In the genomic region with DNA sequence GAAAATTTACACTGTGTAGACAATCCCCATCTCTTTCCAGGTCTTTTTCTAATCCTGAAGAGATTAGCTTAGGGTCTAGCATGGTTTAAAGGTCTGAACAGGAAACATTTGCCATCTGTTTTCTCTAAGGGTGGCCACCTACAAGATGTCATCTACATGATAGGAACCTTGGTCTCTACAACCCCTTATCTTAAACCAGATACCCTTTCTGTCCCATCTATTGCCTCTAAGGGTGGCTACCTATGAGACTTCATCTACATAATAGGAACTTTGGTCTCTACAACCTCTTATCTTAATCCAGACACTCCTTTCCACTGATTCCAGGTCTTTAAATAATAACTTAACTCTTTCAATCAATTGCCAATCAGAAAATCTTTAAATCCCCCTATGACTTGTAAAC, we compare ENCODE assay signal across 28 cellular contexts.
"Had no signal": no experiment of that assay in that cellular context is flagged by ENCODE, and none has a peak within 500 bp of the region (broad histone marks: within the 10 kb centered on the region; RNA-seq: fewer than 3 reads in every experiment).

No MANE protein-coding gene starts in this region.

- H3K4me3 ChIP-seq: neural progenitor cell, ovary, psoas muscle, right lobe of liver, sigmoid colon, smooth muscle cell, spleen, suprapubic skin, testis, tibial artery, transverse colon, upper lobe of right lung, uterus had no signal

- H3K4me2 ChIP-seq: neural progenitor cell, smooth muscle cell had no signal

- H3K27me3 ChIP-seq: neural progenitor cell, ovary, right lobe of liver, sigmoid colon, spleen, suprapubic skin, testis, tibial artery, transverse colon, upper lobe of right lung, uterus had no signal

- H2AFZ ChIP-seq: neural progenitor cell, parathyroid adenoma had no signal

- DNase-seq: natural killer cell; occipital lobe; ovary; posterior cingulate gyrus; psoas muscle; right cardiac atrium; right lobe of liver; sigmoid colon; spleen; stimulated activated CD4-positive, alpha-beta T cell treated with anti-CD3 and anti-CD28 coated beads, Interleukin-12 subunit alpha, Interleukin-12 subunit beta, amount 100 ng/mL, for 4 hours; stimulated activated CD4-positive, alpha-beta T cell treated with anti-CD3 and anti-CD28 coated beads, Interleukin-1b, Interleukin-23, amount 100 ng/mL, for 48 hours; stimulated activated CD4-positive, alpha-beta T cell treated with anti-CD3 and anti-CD28 coated beads, Interleukin-4, amount 100 ng/mL, for 1 hour; stimulated activated CD4-positive, alpha-beta T cell treated with anti-CD3 and anti-CD28 coated beads, Interleukin-4, amount 100 ng/mL, for 4 hours; stimulated activated CD8-positive, alpha-beta memory T cell treated with anti-CD3 and anti-CD28 coated beads, Interleukin-4, amount 100 ng/mL, for 48 hours; stimulated activated naive CD4-positive, alpha-beta T cell; stimulated activated naive CD8-positive, alpha-beta T cell treated with anti-CD3 and anti-CD28 coated beads, Interleukin-15, amount 100 ng/mL, for 72 hours; stimulated activated naive CD8-positive, alpha-beta T cell treated with anti-CD3 and anti-CD28 coated beads, Interleukin-15, Interleukin-2, amounts not matched to agents 100 U/mL and 50 U/mL, for 24 hours; substantia nigra; testis; tibial artery; transverse colon; upper lobe of right lung; uterus had no signal

- H3K79me2 ChIP-seq: parathyroid adenoma had no signal

- ATAC-seq: natural killer cell; psoas muscle; right cardiac atrium; right lobe of liver; stimulated activated memory B cell treated with anti-CD40 and anti-IgM and Interleukin-4, amounts not matched to agents 10 μg/mL and 1 μg/mL and 100 μg/mL, for 72 hours; stimulated activated naive CD8-positive, alpha-beta T cell treated with anti-CD3 and anti-CD28 coated beads, Interleukin-15, amount 100 ng/mL, for 72 hours; stimulated activated naive CD8-positive, alpha-beta T cell treated with anti-CD3 and anti-CD28 coated beads, Interleukin-15, Interleukin-2, amounts not matched to agents 100 U/mL and 50 U/mL, for 24 hours; upper lobe of right lung had no signal

- H3K4me1 ChIP-seq: neural progenitor cell, parathyroid adenoma, psoas muscle, right lobe of liver, sigmoid colon, spleen, suprapubic skin, testis, tibial artery, transverse colon, upper lobe of right lung, uterus had no signal

- H3K9me3 ChIP-seq: ovary, psoas muscle, right lobe of liver, sigmoid colon, spleen, suprapubic skin, testis, tibial artery, transverse colon, upper lobe of right lung, uterus had no signal

- H3K36me3 ChIP-seq: neural progenitor cell, ovary, right lobe of liver, sigmoid colon, spleen, suprapubic skin, tibial artery, transverse colon, upper lobe of right lung, uterus had no signal

- H3K27ac ChIP-seq: neural progenitor cell, ovary, parathyroid adenoma, psoas muscle, right lobe of liver, sigmoid colon, spleen, suprapubic skin, testis, tibial artery, transverse colon, upper lobe of right lung, uterus had no signal
